In the genomic region with DNA sequence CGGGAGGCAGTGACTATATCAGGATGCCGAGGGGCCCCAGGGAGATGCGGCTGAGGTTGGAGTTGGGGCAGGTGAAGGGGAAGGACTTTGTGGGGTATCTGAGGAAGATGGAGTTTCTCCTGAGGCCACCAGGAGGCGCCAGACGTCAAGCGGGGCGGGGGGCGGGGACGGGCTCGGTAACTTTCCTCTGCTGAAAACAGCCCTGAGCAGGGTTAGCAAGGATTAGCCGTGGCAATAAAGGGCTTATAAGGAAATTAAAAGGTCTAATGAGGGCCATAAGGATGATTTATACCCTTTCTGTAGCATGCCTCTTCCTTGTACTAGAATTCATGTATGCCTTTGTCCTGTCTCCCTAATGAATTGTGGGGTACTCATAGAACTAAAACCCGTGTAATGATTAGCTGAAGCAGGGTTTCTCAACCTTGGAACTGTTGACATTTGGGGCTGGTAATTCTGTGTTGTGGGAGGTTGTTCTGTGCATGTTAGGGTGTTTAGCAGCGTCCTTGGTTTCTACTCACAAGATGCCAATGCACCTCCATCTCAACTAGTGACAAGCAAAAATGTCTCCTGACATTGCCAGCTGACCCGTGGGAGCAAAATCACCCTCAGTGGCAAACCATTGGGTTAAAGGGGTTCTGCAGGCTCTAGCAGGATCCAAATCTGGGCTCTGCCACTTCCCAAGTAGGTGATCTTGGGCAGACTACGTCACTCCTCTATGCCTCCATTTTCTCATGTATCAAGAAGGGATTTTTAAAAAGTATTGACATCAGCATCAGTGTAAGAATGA, we compare ENCODE assay signal across 8 cellular contexts.
DNase-seq lines count a peak whose midpoint lies in the region; ATAC-seq lines count a peak whose summit lies in the region.

No MANE protein-coding gene starts in this region.

- DNase-seq in NCI-H1105 (lab: John Stamatoyannopoulos, UW), result peak; percentile 15
- DNase-seq in NCI-H1105 treated with DMSO at 0.1 percent for 48 hours (lab: John Stamatoyannopoulos, UW), result no peak
- DNase-seq in Kasumi-1 (lab: John Stamatoyannopoulos, UW), result peak; percentile 19 to 32
- DNase-seq in activated CD4-positive, CD25-positive, alpha-beta regulatory T cell (lab: John Stamatoyannopoulos, UW), result peak in 3 of 4 experiments; percentile 7 to 23 (median 9)
- peak; percentile 26 for DNase-seq in central memory CD4-positive, alpha-beta T cell
- peak; percentile 27 to 56 for DNase-seq in lung microvascular endothelial cell (ENCODE audit: low read depth in 2 of 2)
- DNase-seq in stimulated activated CD8-positive, alpha-beta memory T cell treated with anti-CD3 and anti-CD28 coated beads, Interleukin-4, amount 100 ng/mL, for 4 hours (ENCODE audit: low read depth in 2 of 2, low spot score in 1 of 2), result peak; percentile 4 to 24

- no peak for ATAC-seq in GM19397 (IDR thresholded peaks at IDR 0.05; ENCODE audit: unreplicated experiment)
